13 cellular contexts compared by ENCODE assay signal in the genomic region with DNA sequence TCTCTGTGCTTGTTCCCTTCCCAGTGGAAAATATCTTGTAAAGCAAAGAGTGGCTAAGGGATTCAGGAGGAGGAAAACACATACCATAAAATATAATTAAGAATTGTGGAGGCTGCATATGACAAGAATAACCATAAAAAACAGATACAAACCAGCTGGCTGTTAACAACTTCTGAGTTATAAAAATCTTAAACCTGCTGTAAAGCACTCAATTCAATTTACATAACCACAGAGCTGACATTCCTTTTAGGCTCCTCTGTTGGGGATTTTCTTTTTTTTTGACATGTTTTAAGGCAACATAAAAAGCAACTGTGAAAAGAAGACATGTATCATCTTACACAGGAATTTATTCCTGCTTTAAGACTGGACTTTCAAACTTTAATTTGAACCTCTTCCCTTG.
"Had no signal": no experiment of that assay in that cellular context is flagged by ENCODE, and none has a peak within 500 bp of the region (broad histone marks: within the 10 kb centered on the region; RNA-seq: fewer than 3 reads in every experiment).

No MANE protein-coding gene starts in this region.

- H3K36me3 Mint-ChIP-seq: stimulated activated effector memory CD8-positive, alpha-beta T cell treated with anti-CD3 and anti-CD28 coated beads, Interleukin-12 subunit alpha, Interleukin-12 subunit beta, amount 100 ng/mL, for 72 hours had no signal

- H3K4me3 Mint-ChIP-seq: activated CD4-positive, alpha-beta T cell treated with anti-CD3 and anti-CD28 coated beads, Interleukin-2, amount 10 ng/mL, durations not matched to agents 7 days and 5 days; endodermal cell; neural crest cell; stimulated activated effector memory CD8-positive, alpha-beta T cell treated with anti-CD3 and anti-CD28 coated beads, Interleukin-12 subunit alpha, Interleukin-12 subunit beta, amount 100 ng/mL, for 72 hours; T-helper 2 cell treated with Interferon-gamma antibody and Interleukin-4, amounts not matched to agents 5 μg/mL and 100 μg/mL, for 36 hours had no signal

- H3K27me3 ChIP-seq: thyroid gland had no signal

- H3K36me3 ChIP-seq: thyroid gland had no signal

- DNase-seq: activated CD4-positive, alpha-beta T cell treated with anti-CD3 and anti-CD28 coated beads, Interleukin-2, amount 10 ng/mL, durations not matched to agents 7 days and 5 days; activated CD4-positive, CD25-positive, alpha-beta regulatory T cell; activated CD8-positive, alpha-beta memory T cell treated with anti-CD3 and anti-CD28 coated beads for 24 hours; activated naive CD4-positive, alpha-beta T cell treated with Interleukin-2 at 50 U/mL for 16 hours; anterior cingulate cortex; endodermal cell; erythroblast; kidney; thyroid gland had no signal

- H3K9ac ChIP-seq: parathyroid adenoma had no signal

- H3K4me1 ChIP-seq: parathyroid adenoma, thyroid gland had no signal

- H3K4me3 ChIP-seq: thyroid gland had no signal

- H3K27me3 Mint-ChIP-seq: activated CD4-positive, alpha-beta T cell treated with anti-CD3 and anti-CD28 coated beads, Interleukin-2, amount 10 ng/mL, durations not matched to agents 7 days and 5 days had no signal

- ATAC-seq: stimulated activated effector memory CD8-positive, alpha-beta T cell treated with anti-CD3 and anti-CD28 coated beads, Interleukin-12 subunit alpha, Interleukin-12 subunit beta, amount 100 ng/mL, for 72 hours had no signal

- H3K9me3 Mint-ChIP-seq: activated CD4-positive, alpha-beta T cell treated with anti-CD3 and anti-CD28 coated beads, Interleukin-2, amount 10 ng/mL, durations not matched to agents 7 days and 5 days; endodermal cell; neural crest cell; T-helper 2 cell treated with Interferon-gamma antibody and Interleukin-4, amounts not matched to agents 5 μg/mL and 100 μg/mL, for 36 hours had no signal

- H3K9me3 ChIP-seq: thyroid gland had no signal

- H3K27ac Mint-ChIP-seq: activated CD4-positive, alpha-beta T cell treated with anti-CD3 and anti-CD28 coated beads, Interleukin-2, amount 10 ng/mL, durations not matched to agents 7 days and 5 days; endodermal cell; stimulated activated effector memory CD8-positive, alpha-beta T cell treated with anti-CD3 and anti-CD28 coated beads, Interleukin-12 subunit alpha, Interleukin-12 subunit beta, amount 100 ng/mL, for 72 hours; T-helper 2 cell treated with Interferon-gamma antibody and Interleukin-4, amounts not matched to agents 5 μg/mL and 100 μg/mL, for 36 hours had no signal

- H3K27ac ChIP-seq: parathyroid adenoma, thyroid gland had no signal

- H3K4me1 Mint-ChIP-seq: activated CD4-positive, alpha-beta T cell treated with anti-CD3 and anti-CD28 coated beads, Interleukin-2, amount 10 ng/mL, durations not matched to agents 7 days and 5 days; endodermal cell; stimulated activated effector memory CD8-positive, alpha-beta T cell treated with anti-CD3 and anti-CD28 coated beads, Interleukin-12 subunit alpha, Interleukin-12 subunit beta, amount 100 ng/mL, for 72 hours had no signal
